ENCODE assay signal across 8 cellular contexts in the genomic region with DNA sequence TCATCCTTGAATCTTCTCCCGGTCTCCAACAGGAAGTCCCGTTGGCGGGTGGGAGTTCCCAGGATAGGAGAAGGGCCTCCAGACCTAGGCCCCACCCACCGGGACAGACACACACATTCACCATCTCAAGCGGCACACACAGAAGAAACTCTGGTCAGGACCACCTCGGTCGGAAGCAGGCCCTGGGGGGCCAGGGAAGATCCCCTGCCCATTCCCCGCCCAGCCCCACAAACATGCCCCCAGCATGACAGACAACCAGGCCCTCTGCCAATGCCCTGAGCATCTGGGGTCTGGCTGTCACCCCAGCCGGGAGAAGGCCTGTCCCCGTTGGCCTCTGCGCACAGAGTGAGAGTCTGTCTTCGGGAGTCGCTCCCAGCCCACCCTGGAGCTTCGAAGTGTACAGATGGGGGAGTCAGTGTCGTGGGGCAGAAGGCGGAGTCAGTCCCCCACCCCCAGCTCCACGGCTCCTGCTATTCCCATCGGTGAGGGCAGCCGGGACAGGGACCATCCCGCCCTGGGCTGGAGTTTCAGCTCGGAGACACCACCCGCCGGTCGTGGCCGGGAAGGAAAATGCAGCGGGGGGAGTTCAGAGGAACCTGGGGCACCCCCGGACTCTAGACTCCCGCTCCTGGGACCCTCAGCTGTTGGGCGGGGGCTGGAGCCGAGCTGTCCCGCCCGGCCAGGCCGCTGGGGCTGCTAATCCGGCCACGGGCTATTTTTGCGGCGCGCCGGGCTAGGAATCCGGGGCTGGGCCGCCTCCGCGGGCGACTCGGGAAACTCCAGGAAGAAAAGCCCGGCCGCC. TPM values are rescaled to one million over a fixed set of nuclear protein-coding genes. Genes with fewer than 3 reads are reported as not detected.
DNase-seq lines count a peak whose midpoint lies in the region; ATAC-seq, FAIRE-seq and TF ChIP-seq lines count a peak whose summit lies in the region.

No MANE protein-coding gene starts in this region.

- H3K9me3 Mint-ChIP-seq in naive thymus-derived CD8-positive, alpha-beta T cell = no peaks in the 10 kb centered on the region

- peaks cover 0 to 3% (median 0%) of the 10 kb centered on the region in 3 donors for H3K36me3 Mint-ChIP-seq in naive thymus-derived CD8-positive, alpha-beta T cell

- peak overlapping the region; percentile 97 for H3K4me2 ChIP-seq in PC-3 (ENCODE audit: low read length)
- H3K4me2 ChIP-seq in endothelial cell of umbilical vein (ENCODE audit: insufficient read depth, low read length) = peak overlapping the region; percentile 74

- peak overlapping the region; percentile 73 for H3K4me3 ChIP-seq in PC-3 (ENCODE audit: low read length)
- H3K4me3 ChIP-seq in endothelial cell of umbilical vein (replicated peaks in 1 of 3; ENCODE audit: insufficient read depth in 1 of 3, low read depth in 1 of 3, low read length in 3 of 3) = peak overlapping the region; percentile 52 to 64 (median 52)
- peak overlapping the region; percentile 69 to 78 for H3K4me3 ChIP-seq in mucosa of rectum (ENCODE audit: low read length in 2 of 2)

- intact Hi-C loops in PC-3 (cut with micrococcal nuclease) = no loop called here
- intact Hi-C loops in endothelial cell of umbilical vein (cut with micrococcal nuclease) = no loop called here

- dilution Hi-C loops in endothelial cell of umbilical vein (cut with MboI; ENCODE audit: extremely low pct_ligation_motif_present, low sequenced_read_pairs) = no loop called here

- no peaks in the 10 kb centered on the region for H3F3A ChIP-seq in PC-3 (ENCODE audit: low read length, unreplicated experiment)

- peaks cover 7 to 15% (median 13%) of the 10 kb centered on the region in 4 donors for H3K4me1 Mint-ChIP-seq in naive thymus-derived CD8-positive, alpha-beta T cell

- H3K9me1 ChIP-seq in endothelial cell of umbilical vein (replicated peaks; ENCODE audit: control insufficient read depth, extremely low read depth, insufficient read depth, low read length) = no peaks in the 10 kb centered on the region

- no peaks in the 10 kb centered on the region for H3K36me3 ChIP-seq in PC-3 (ENCODE audit: low read depth, low read length)
- no peaks in the 10 kb centered on the region for H3K36me3 ChIP-seq in endothelial cell of umbilical vein (ENCODE audit: control insufficient read depth in 2 of 2, extremely low read depth in 1 of 2, insufficient read depth in 2 of 2, low read length in 2 of 2)
- no peaks in the 10 kb centered on the region for H3K36me3 ChIP-seq in mucosa of rectum (ENCODE audit: control insufficient read depth in 2 of 2, insufficient read depth in 2 of 2, low read length in 2 of 2)

- CTCF ChIA-PET in PC-3 (lab: Charles Lee) = no interaction called here
- CTCF ChIA-PET in endothelial cell of umbilical vein (lab: Charles Lee) = interaction anchor here (0.9 to 18.5 kb wide), 3 partner anchors 19 to 290 kb away, joined by 3 to 790 read pairs (median 3); no protein-coding TSS in a partner anchor

- peak overlapping the region in 3 of 10 donors; percentile 26 to 48 (median 29) for H3K4me3 Mint-ChIP-seq in naive thymus-derived CD8-positive, alpha-beta T cell

- H2AFZ ChIP-seq in PC-3 (ENCODE audit: low read length) (peak overlapping the region; percentile 55), endothelial cell of umbilical vein (ENCODE audit: low read depth, low read length) (peak overlapping the region; percentile 7)

- H3K27me3 ChIP-seq in PC-3 (ENCODE audit: low read length) = no peaks in the 10 kb centered on the region
- H3K27me3 ChIP-seq in endothelial cell of umbilical vein (ENCODE audit: control insufficient read depth in 2 of 2, insufficient read depth in 2 of 2, low read length in 2 of 2) = no peaks in the 10 kb centered on the region
- peaks cover 0 to 4% of the 10 kb centered on the region in 2 donors for H3K27me3 ChIP-seq in mucosa of rectum (ENCODE audit: control insufficient read depth in 2 of 2, insufficient read depth in 2 of 2, low read length in 2 of 2)

- no peak for TF ChIP-seq CTCF in PC-3 (conservative IDR thresholded peaks at IDR 0.05; ENCODE audit: low read depth, low read length)
- TF ChIP-seq CTCF in endothelial cell of umbilical vein (IDR thresholded peaks at IDR 0.05; ENCODE audit: extremely low read depth in 1 of 2, insufficient read depth in 1 of 2, low read depth in 1 of 2, low read length in 2 of 2) = no peak

- no peaks in the 10 kb centered on the region for H3K9me2 ChIP-seq in PC-3 (replicated peaks; ENCODE audit: low read length)

- ATAC-seq in PC-3 (peak; percentile 65), GM21360 (IDR thresholded peaks at IDR 0.05; ENCODE audit: unreplicated experiment) (no peak), HG03175 (IDR thresholded peaks at IDR 0.05; ENCODE audit: unreplicated experiment) (no peak)
- ATAC-seq in naive thymus-derived CD8-positive, alpha-beta T cell = no peak

- POLR2A ChIA-PET in PC-3 (lab: Charles Lee; ENCODE audit: unreplicated experiment) = no interaction called here
- POLR2A ChIA-PET in endothelial cell of umbilical vein (lab: Charles Lee) = no interaction called here
- POLR2A ChIA-PET in naive thymus-derived CD8-positive, alpha-beta T cell (lab: Charles Lee) = interaction anchor here (0.6 kb wide), 1 partner anchor 12 kb away, joined by 3 read pairs; no protein-coding TSS in a partner anchor

- TF ChIP-seq POLR2A in endothelial cell of umbilical vein (IDR thresholded peaks at IDR 0.05; ENCODE audit: low read depth, low read length) = no peak

- DNase-seq in EH (ENCODE audit: low read depth) (peak; percentile 88), PC-3 (peak; percentile 93), endothelial cell of umbilical vein (ENCODE audit: low read depth, low spot score) (peak; percentile 40), NOMO-1 (lab: John Stamatoyannopoulos, UW; ENCODE audit: unreplicated experiment in 2 of 2) (no peak)
- no peak for DNase-seq in naive thymus-derived CD8-positive, alpha-beta T cell

- BruUV-seq in PC-3 (replicated peaks; lab: Mats Ljungman, UMichigan) (TSS peak; percentile 98), endothelial cell of umbilical vein (replicated peaks; lab: Mats Ljungman, UMichigan) (TSS peak; percentile 49)

- H3K9me3 ChIP-seq in PC-3 (ENCODE audit: low read length) = no peaks in the 10 kb centered on the region
- no peaks in the 10 kb centered on the region for H3K9me3 ChIP-seq in endothelial cell of umbilical vein (replicated peaks; ENCODE audit: control insufficient read depth, insufficient read depth, low read length)
- no peaks in the 10 kb centered on the region for H3K9me3 ChIP-seq in mucosa of rectum (ENCODE audit: control insufficient read depth in 2 of 2, low read length in 2 of 2)

- H3K27ac Mint-ChIP-seq in naive thymus-derived CD8-positive, alpha-beta T cell = no peak overlapping the region

- H4K20me1 ChIP-seq in PC-3 (ENCODE audit: low read length) = no peaks in the 10 kb centered on the region
- no peaks in the 10 kb centered on the region for H4K20me1 ChIP-seq in endothelial cell of umbilical vein (replicated peaks; ENCODE audit: control insufficient read depth, extremely low read depth, insufficient read depth, low read length)

- H3K4me1 ChIP-seq in PC-3 (ENCODE audit: insufficient read depth, low read length) (peaks cover 32% of the 10 kb centered on the region), endothelial cell of umbilical vein (ENCODE audit: control insufficient read depth, extremely low read depth, insufficient read depth, low read length) (peaks cover 24% of the 10 kb centered on the region), mucosa of rectum (ENCODE audit: control insufficient read depth in 2 of 2, insufficient read depth in 2 of 2, low read length in 2 of 2) (peaks cover 24 to 51% of the 10 kb centered on the region in 2 donors)

- FAIRE-seq in endothelial cell of umbilical vein (lab: Jason Lieb, UNC) = peak; percentile 81

- H3K27me3 Mint-ChIP-seq in naive thymus-derived CD8-positive, alpha-beta T cell = peaks cover 17 to 41% (median 22%) of the 10 kb centered on the region in 5 donors

- peaks cover 22% of the 10 kb centered on the region for H3K79me2 ChIP-seq in PC-3 (ENCODE audit: low read length)
- peaks cover 40% of the 10 kb centered on the region for H3K79me2 ChIP-seq in endothelial cell of umbilical vein (ENCODE audit: control insufficient read depth, insufficient read depth, low read length)

- H3K27ac ChIP-seq in PC-3 (ENCODE audit: low read length) (peak overlapping the region; percentile 62), endothelial cell of umbilical vein (ENCODE audit: insufficient read depth, low read depth, low read length) (peak overlapping the region; percentile 15), mucosa of rectum (ENCODE audit: low read depth in 2 of 2, low read length in 2 of 2) (peak overlapping the region; percentile 70 to 73)

- H3K9ac ChIP-seq in PC-3 (ENCODE audit: low read length) = peak overlapping the region; percentile 65
- H3K9ac ChIP-seq in endothelial cell of umbilical vein (replicated peaks; ENCODE audit: extremely low read depth, insufficient read depth, low read length) = peak overlapping the region; percentile 48
- H3K9ac ChIP-seq in mucosa of rectum (ENCODE audit: low read depth in 1 of 2, low read length in 2 of 2) = peak overlapping the region; percentile 52 to 83

RNA-seq across cellular contexts. Expression of a gene that starts 0.7 kb away (rescaled TPM):
- total RNA-seq in PC-3 (2014; rRNA removed) (23.3 and 26.3 TPM in 2 replicates), endothelial cell of umbilical vein (55.1 and 57.0 TPM in 2 replicates)
- polyA plus RNA-seq in endothelial cell of umbilical vein = 113 and 137 TPM in 2 replicates
- 36.3 and 43.7 TPM in 2 replicates for polyA plus RNA-seq in endothelial cell of umbilical vein (2011; cell fraction: cytosol; rRNA removed)
- polyA plus RNA-seq in endothelial cell of umbilical vein (2011; cell fraction: nucleus; rRNA removed) = 340 and 426 TPM in 2 replicates
- 43.3 and 52.5 TPM in 2 replicates for polyA plus RNA-seq in endothelial cell of umbilical vein (2012)
- 67.9 and 77.9 TPM in 2 replicates for polyA minus RNA-seq in endothelial cell of umbilical vein
- 5.2 TPM for polyA minus RNA-seq in endothelial cell of umbilical vein (2011; cell fraction: cytosol; rRNA and poly(A)+ RNA removed)
- 70.9 and 84.9 TPM in 2 replicates for polyA minus RNA-seq in endothelial cell of umbilical vein (2011; cell fraction: nucleus; rRNA and poly(A)+ RNA removed)
- total RNA-seq in naive thymus-derived CD8-positive, alpha-beta T cell = not detected
- under 1 TPM in 1 of 3 donors, not detected in 2; 0.50 TPM for polyA plus RNA-seq in naive thymus-derived CD8-positive, alpha-beta T cell

RNA-seq across cellular contexts. Expression of a gene that starts 6.3 kb away (rescaled TPM):
- 147 and 175 TPM in 2 replicates for total RNA-seq in PC-3 (2014; rRNA removed)
- total RNA-seq in endothelial cell of umbilical vein = 68.1 and 70.5 TPM in 2 replicates
- polyA plus RNA-seq in endothelial cell of umbilical vein = 140 and 178 TPM in 2 replicates
- polyA plus RNA-seq in endothelial cell of umbilical vein (2011; cell fraction: cytosol; rRNA removed) = 54.6 and 92.5 TPM in 2 replicates
- polyA plus RNA-seq in endothelial cell of umbilical vein (2011; cell fraction: nucleus; rRNA removed) = 26.0 and 26.1 TPM in 2 replicates
- 48.5 and 63.0 TPM in 2 replicates for polyA plus RNA-seq in endothelial cell of umbilical vein (2012)
- polyA minus RNA-seq in endothelial cell of umbilical vein = 16.4 and 18.6 TPM in 2 replicates
- polyA minus RNA-seq in endothelial cell of umbilical vein (2011; cell fraction: cytosol; rRNA and poly(A)+ RNA removed) = 38.9 TPM
- 4.2 and 14.6 TPM in 2 replicates for polyA minus RNA-seq in endothelial cell of umbilical vein (2011; cell fraction: nucleus; rRNA and poly(A)+ RNA removed)
- total RNA-seq in naive thymus-derived CD8-positive, alpha-beta T cell = 10 to 100 TPM; 24.5 to 27.2 TPM
- 10 to 100 TPM; 46.0 to 57.7 (median 51.8) TPM for polyA plus RNA-seq in naive thymus-derived CD8-positive, alpha-beta T cell

RNA-seq across cellular contexts. Expression of a gene that starts 18.1 kb away (rescaled TPM):
- total RNA-seq in PC-3 (2014; rRNA removed) (45.8 and 62.2 TPM in 2 replicates), endothelial cell of umbilical vein (41.8 and 50.2 TPM in 2 replicates)
- 42.1 and 49.6 TPM in 2 replicates for polyA plus RNA-seq in endothelial cell of umbilical vein
- polyA plus RNA-seq in endothelial cell of umbilical vein (2011; cell fraction: cytosol; rRNA removed) = 76.4 and 84.8 TPM in 2 replicates
- 28.5 and 33.5 TPM in 2 replicates for polyA plus RNA-seq in endothelial cell of umbilical vein (2011; cell fraction: nucleus; rRNA removed)
- polyA plus RNA-seq in endothelial cell of umbilical vein (2012) = 54.9 and 59.2 TPM in 2 replicates
- 18.4 and 18.6 TPM in 2 replicates for polyA minus RNA-seq in endothelial cell of umbilical vein
- 18.6 TPM for polyA minus RNA-seq in endothelial cell of umbilical vein (2011; cell fraction: cytosol; rRNA and poly(A)+ RNA removed)
- polyA minus RNA-seq in endothelial cell of umbilical vein (2011; cell fraction: nucleus; rRNA and poly(A)+ RNA removed) = 3.8 and 4.0 TPM in 2 replicates
- 10 to 100 TPM in 1 of 2 experiments, 1 to 10 TPM in 1; 9.5 to 11.3 TPM for total RNA-seq in naive thymus-derived CD8-positive, alpha-beta T cell
- polyA plus RNA-seq in naive thymus-derived CD8-positive, alpha-beta T cell = 10 to 100 TPM; 20.2 to 30.2 (median 22.3) TPM

RNA-seq across cellular contexts. Expression of a gene that starts 18.3 kb away (rescaled TPM):
- 20.3 and 30.2 TPM in 2 replicates for total RNA-seq in PC-3 (2014; rRNA removed)
- 18.4 and 20.6 TPM in 2 replicates for total RNA-seq in endothelial cell of umbilical vein
- polyA plus RNA-seq in endothelial cell of umbilical vein = 28.0 and 33.2 TPM in 2 replicates
- polyA plus RNA-seq in endothelial cell of umbilical vein (2011; cell fraction: cytosol; rRNA removed) = 32.9 and 42.4 TPM in 2 replicates
- polyA plus RNA-seq in endothelial cell of umbilical vein (2011; cell fraction: nucleus; rRNA removed) = 11.6 and 12.5 TPM in 2 replicates
- 25.5 and 35.5 TPM in 2 replicates for polyA plus RNA-seq in endothelial cell of umbilical vein (2012)
- 17.6 and 17.7 TPM in 2 replicates for polyA minus RNA-seq in endothelial cell of umbilical vein
- 34.3 TPM for polyA minus RNA-seq in endothelial cell of umbilical vein (2011; cell fraction: cytosol; rRNA and poly(A)+ RNA removed)
- polyA minus RNA-seq in endothelial cell of umbilical vein (2011; cell fraction: nucleus; rRNA and poly(A)+ RNA removed) = 2.9 and 3.4 TPM in 2 replicates
- 10 to 100 TPM; 16.2 to 17.1 TPM for total RNA-seq in naive thymus-derived CD8-positive, alpha-beta T cell
- 10 to 100 TPM; 20.9 to 29.5 (median 23.1) TPM for polyA plus RNA-seq in naive thymus-derived CD8-positive, alpha-beta T cell

Comparison
In these comparisons a context has a peak if more than half of its experiments do, and no peak if none do; other contexts are left out.
1. DNase-seq: peak in EH (single experiment), PC-3 (single experiment) and endothelial cell of umbilical vein (single experiment); none in NOMO-1 (0 of 2) and naive thymus-derived CD8-positive, alpha-beta T cell (0 of 10).
2. H3K27ac ChIP-seq: peak in every context shown above with its lines; median percentile 72 in mucosa of rectum; 62 in PC-3; 15 in endothelial cell of umbilical vein.
3. RNA of a gene that starts 0.7 kb away (total RNA-seq): 55.1 to 57.0 TPM in endothelial cell of umbilical vein and 23.3 to 26.3 TPM in PC-3; not detected in naive thymus-derived CD8-positive, alpha-beta T cell; every median in the first group is over 10 times any median in the second.
4. Peak in every context shown above with its lines, with median percentiles within 50 percentile points of each other: H3K4me3 ChIP-seq and H3K9ac ChIP-seq.